15 cellular contexts compared by ENCODE assay signal in the genomic region with DNA sequence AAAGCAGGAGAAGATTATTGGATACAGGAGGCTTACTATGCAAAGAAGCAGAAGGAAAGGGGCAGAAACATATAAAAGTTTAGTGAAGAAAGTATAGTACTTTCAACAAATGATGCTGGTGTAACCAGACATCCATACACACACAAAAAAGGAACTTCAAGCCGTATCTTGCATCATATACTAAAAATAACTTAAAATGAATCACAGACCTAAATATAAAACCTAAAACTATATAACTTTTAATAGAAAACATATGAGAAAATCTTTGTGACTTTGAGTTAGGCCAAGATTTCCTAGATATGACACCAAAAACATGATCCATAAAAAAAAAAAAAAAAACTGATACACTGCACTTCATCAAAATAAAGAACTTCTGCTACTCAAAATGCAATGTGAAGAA. TPM values are rescaled to one million over a fixed set of nuclear protein-coding genes. Genes with fewer than 3 reads are reported as not detected.
DNase-seq lines count a peak whose midpoint lies in the region; ATAC-seq and TF ChIP-seq lines count a peak whose summit lies in the region.
"Had no signal": no experiment of that assay in that cellular context is flagged by ENCODE, and none has a peak within 500 bp of the region (broad histone marks: within the 10 kb centered on the region; RNA-seq: fewer than 3 reads in every experiment).

No MANE protein-coding gene starts in this region.

- H3K27ac ChIP-seq in CD8-positive, alpha-beta T cell (ENCODE audit: low read depth, low read length) = no peak overlapping the region
- H3K27ac ChIP-seq: sigmoid colon had no signal

- no peak for TF ChIP-seq CTCF in CD8-positive, alpha-beta T cell (IDR thresholded peaks at IDR 0.05)

- no peak overlapping the region for H3K4me3 ChIP-seq in CD8-positive, alpha-beta T cell (ENCODE audit: low read depth, low read length)
- H3K4me3 ChIP-seq: sigmoid colon had no signal

- ATAC-seq in CD8-positive, alpha-beta T cell = no peak
- no peak for ATAC-seq in activated naive CD8-positive, alpha-beta T cell treated with anti-CD3 and anti-CD28 coated beads, Interleukin-2, amount 50 U/mL, for 24 hours
- ATAC-seq in memory B cell (ENCODE audit: low read depth) = peak; percentile 35
- ATAC-seq: left lobe of liver, PC-3 had no signal

- H3K9me3 Mint-ChIP-seq in CD8-positive, alpha-beta T cell = no peaks in the 10 kb centered on the region
- H3K9me3 Mint-ChIP-seq in activated naive CD8-positive, alpha-beta T cell treated with anti-CD3 and anti-CD28 coated beads, Interleukin-2, amount 50 U/mL, for 24 hours = no peaks in the 10 kb centered on the region
- no peaks in the 10 kb centered on the region for H3K9me3 Mint-ChIP-seq in memory B cell
- H3K9me3 Mint-ChIP-seq: nephron had no signal

- POLR2A ChIA-PET in CD8-positive, alpha-beta T cell (lab: Charles Lee) = no interaction called here

- intact Hi-C loops in CD8-positive, alpha-beta T cell (cut with DNase I, micrococcal nuclease) = no loop called here

- DNase-seq in CD8-positive, alpha-beta T cell = no peak
- DNase-seq in NAMALWA (ENCODE audit: low spot score) (peak; percentile 28), memory B cell (ENCODE audit: low spot score in 2 of 2) (no peak), NCI-H82 (lab: John Stamatoyannopoulos, UW) (no peak), NCI-H146 (lab: John Stamatoyannopoulos, UW) (no peak)
- no peak for DNase-seq in activated naive CD8-positive, alpha-beta T cell treated with anti-CD3 and anti-CD28 coated beads, Interleukin-2, amount 50 U/mL, for 24 hours
- no peak for DNase-seq in stimulated activated CD8-positive, alpha-beta memory T cell treated with anti-CD3 and anti-CD28 coated beads, Interleukin-4, amount 100 ng/mL, for 48 hours
- DNase-seq: activated naive CD4-positive, alpha-beta T cell treated with anti-CD3 and anti-CD28 coated beads, Interleukin-2, amount 50 U/mL, for 16 hours; dermis blood vessel endothelial cell; DMS53; PC-3; sigmoid colon; T-helper 9 cell had no signal

- H3K4me1 Mint-ChIP-seq in CD8-positive, alpha-beta T cell (ENCODE audit: low read depth) = peaks cover 71% of the 10 kb centered on the region
- H3K4me1 Mint-ChIP-seq in activated naive CD8-positive, alpha-beta T cell treated with anti-CD3 and anti-CD28 coated beads, Interleukin-2, amount 50 U/mL, for 24 hours = peaks cover 49% of the 10 kb centered on the region
- H3K4me1 Mint-ChIP-seq in memory B cell = peaks cover 31% of the 10 kb centered on the region

- H3K27me3 Mint-ChIP-seq in CD8-positive, alpha-beta T cell (ENCODE audit: low read depth) = no peaks in the 10 kb centered on the region
- no peaks in the 10 kb centered on the region for H3K27me3 Mint-ChIP-seq in activated naive CD8-positive, alpha-beta T cell treated with anti-CD3 and anti-CD28 coated beads, Interleukin-2, amount 50 U/mL, for 24 hours
- H3K27me3 Mint-ChIP-seq in memory B cell = no peaks in the 10 kb centered on the region

- H3K4me3 Mint-ChIP-seq in CD8-positive, alpha-beta T cell = no peak overlapping the region
- no peak overlapping the region for H3K4me3 Mint-ChIP-seq in activated naive CD8-positive, alpha-beta T cell treated with anti-CD3 and anti-CD28 coated beads, Interleukin-2, amount 50 U/mL, for 24 hours
- H3K4me3 Mint-ChIP-seq in memory B cell = no peak overlapping the region
- H3K4me3 Mint-ChIP-seq: nephron had no signal

- peaks cover 4% of the 10 kb centered on the region for H3K4me1 ChIP-seq in CD8-positive, alpha-beta T cell (ENCODE audit: insufficient read depth, low read length)

- peaks cover 78% of the 10 kb centered on the region for H3K36me3 Mint-ChIP-seq in CD8-positive, alpha-beta T cell
- peaks cover 55% of the 10 kb centered on the region for H3K36me3 Mint-ChIP-seq in activated naive CD8-positive, alpha-beta T cell treated with anti-CD3 and anti-CD28 coated beads, Interleukin-2, amount 50 U/mL, for 24 hours (ENCODE audit: low read depth)
- peaks cover 43% of the 10 kb centered on the region for H3K36me3 Mint-ChIP-seq in memory B cell

- CTCF ChIA-PET in CD8-positive, alpha-beta T cell (lab: Charles Lee) = interaction anchor here (0.6 kb wide), 3 partner anchors 7 to 613 kb away, joined by 3 to 4 read pairs (median 3); no protein-coding TSS in a partner anchor

- peak overlapping the region; percentile 3 for H3K27ac Mint-ChIP-seq in CD8-positive, alpha-beta T cell
- peak overlapping the region; percentile 68 for H3K27ac Mint-ChIP-seq in activated naive CD8-positive, alpha-beta T cell treated with anti-CD3 and anti-CD28 coated beads, Interleukin-2, amount 50 U/mL, for 24 hours
- no peak overlapping the region for H3K27ac Mint-ChIP-seq in memory B cell
- H3K27ac Mint-ChIP-seq: nephron had no signal

- peaks cover 41% of the 10 kb centered on the region for H3K36me3 ChIP-seq in CD8-positive, alpha-beta T cell (ENCODE audit: insufficient read depth, low read length)

- H3K27me3 ChIP-seq in CD8-positive, alpha-beta T cell (ENCODE audit: insufficient read depth, low read length) = no peaks in the 10 kb centered on the region
- H3K27me3 ChIP-seq: sigmoid colon had no signal

- H3K9me3 ChIP-seq in CD8-positive, alpha-beta T cell (ENCODE audit: low read length) = no peaks in the 10 kb centered on the region
- H3K9me3 ChIP-seq: sigmoid colon had no signal

RNA-seq across cellular contexts. Expression of a gene that starts 40.9 kb away (rescaled TPM):
- total RNA-seq in CD8-positive, alpha-beta T cell = 10 to 100 TPM; 40.6 to 45.9 TPM
